8 cellular contexts compared by ENCODE assay signal in genomic region chr19:2503521-2504109, GRCh38. TPM values are rescaled to one million over a fixed set of nuclear protein-coding genes. Genes with fewer than 3 reads are reported as not detected.
DNase-seq lines count a peak whose midpoint lies in the region; ATAC-seq, FAIRE-seq and TF ChIP-seq lines count a peak whose summit lies in the region.

No MANE protein-coding gene starts in this region.

- TF ChIP-seq POLR2A in H54 (IDR thresholded peaks at IDR 0.05; ENCODE audit: low read depth, low read length), result no peak; the same call in 1 of the 2 replicates

- no peak for ATAC-seq in HG03039 (IDR thresholded peaks at IDR 0.05; ENCODE audit: unreplicated experiment)
- no peak for ATAC-seq in HG03159 (IDR thresholded peaks at IDR 0.05; ENCODE audit: unreplicated experiment)

- peak; percentile 95 for DNase-seq in H54 (ENCODE audit: insufficient read length, low spot score)
- DNase-seq in activated CD4-positive, alpha-beta T cell treated with anti-CD3 and anti-CD28 coated beads for 4 hours, result peak; percentile 73 to 75
- peak; percentile 43 for DNase-seq in dermis blood vessel endothelial cell
- DNase-seq in stimulated activated CD4-positive, alpha-beta T cell treated with anti-CD3 and anti-CD28 coated beads, Interleukin-15, amount 100 ng/mL, for 24 hours, result peak; percentile 80
- DNase-seq in OCI-M2 (lab: John Stamatoyannopoulos, UW; ENCODE audit: unreplicated experiment), result no peak
- DNase-seq in NCI-H1105 (lab: John Stamatoyannopoulos, UW), result no peak

- no peak for FAIRE-seq in H54 (lab: Jason Lieb, UNC)

RNA-seq across cellular contexts. Expression of gene GADD45B, which starts 27.7 kb away (rescaled TPM):
- total RNA-seq in dermis blood vessel endothelial cell, result 53.4 and 114 TPM in 2 replicates

RNA-seq across cellular contexts. Expression of gene LMNB2, which starts 46.9 kb away (rescaled TPM):
- total RNA-seq in dermis blood vessel endothelial cell, result 57.3 and 179 TPM in 2 replicates

Comparison
In these comparisons a context has a peak if more than half of its experiments do, and no peak if none do; other contexts are left out.
1. DNase-seq: peak in H54 (single experiment), activated CD4-positive, alpha-beta T cell treated with anti-CD3 and anti-CD28 coated beads for 4 hours (2 of 2), dermis blood vessel endothelial cell (single experiment) and stimulated activated CD4-positive, alpha-beta T cell treated with anti-CD3 and anti-CD28 coated beads, Interleukin-15, amount 100 ng/mL, for 24 hours (single experiment); none in OCI-M2 (single experiment) and NCI-H1105 (single experiment).